ENCODE assay signal across 13 cellular contexts in genomic region chr9:28808042-28808441, GRCh38.
A peak's percentile ranks its signal among the peaks of the same experiment; 100 is the strongest.
DNase-seq lines count a peak whose midpoint lies in the region; ATAC-seq, FAIRE-seq and TF ChIP-seq lines count a peak whose summit lies in the region.
"Had no signal": no experiment of that assay in that cellular context is flagged by ENCODE, and none has a peak within 500 bp of the region (broad histone marks: within the 10 kb centered on the region; RNA-seq: fewer than 3 reads in every experiment).

No MANE protein-coding gene starts in this region.

- FAIRE-seq in A549 (lab: Jason Lieb, UNC) = peak; percentile 67
- FAIRE-seq: G401.6 had no signal

- H2AFZ ChIP-seq in neural progenitor cell (replicated peaks) = no peak overlapping the region

- H3K36me3 Mint-ChIP-seq in neural progenitor cell = no peaks in the 10 kb centered on the region

- H3K27me3 ChIP-seq in neural progenitor cell = no peaks in the 10 kb centered on the region
- H3K27me3 ChIP-seq: body of pancreas, stomach had no signal

- CTCF ChIA-PET in A549 (lab: Yijun Ruan, JAX) = no interaction called here

- peak overlapping the region; percentile 17; the same call in 2 of the 3 replicates for H3K4me2 ChIP-seq in A549
- H3K4me2 ChIP-seq in neural progenitor cell = no peak overlapping the region

- DNase-seq in A549 (ENCODE audit: low read depth in 1 of 2, low spot score in 1 of 2) (peak in 1 of 2 experiments; percentile 17), M059J (ENCODE audit: low read depth) (peak; percentile 48), foreskin melanocyte (peak; percentile 84), SW 1271 (lab: John Stamatoyannopoulos, UW) (no peak), posterior cingulate gyrus (no peak), neural progenitor cell (ENCODE audit: low spot score) (no peak)
- DNase-seq: body of pancreas, midbrain, Right ventricle myocardium superior, stomach had no signal

- H3K36me3 ChIP-seq in neural progenitor cell = no peaks in the 10 kb centered on the region
- H3K36me3 ChIP-seq: stomach had no signal

- no peak for TF ChIP-seq RAD21 in A549 (conservative IDR thresholded peaks at IDR 0.05 in 1 of 2, IDR thresholded peaks at IDR 0.05 in 1 of 2)

- no peak overlapping the region for H3K27ac Mint-ChIP-seq in neural progenitor cell

- H3K9ac ChIP-seq in neural progenitor cell = no peak overlapping the region

- ATAC-seq in A549 (no peak), SK-N-SH treated with all-trans-retinoic acid at 6 μM for 48 hours (peak; percentile 86), HG03135 (IDR thresholded peaks at IDR 0.05; ENCODE audit: unreplicated experiment) (no peak)
- ATAC-seq: body of pancreas had no signal

- TF ChIP-seq POLR2A in A549 (IDR thresholded peaks at IDR 0.05; ENCODE audit: low read length) = no peak

- no peaks in the 10 kb centered on the region for H3K4me1 Mint-ChIP-seq in neural progenitor cell

- H3K27ac ChIP-seq in A549 (no peak overlapping the region), neural progenitor cell (no peak overlapping the region)
- H3K27ac ChIP-seq: body of pancreas, stomach had no signal

- H3K27me3 Mint-ChIP-seq in neural progenitor cell (ENCODE audit: insufficient read depth, low read depth) = no peaks in the 10 kb centered on the region

- no peaks in the 10 kb centered on the region for H3K79me2 ChIP-seq in neural progenitor cell (ENCODE audit: low read depth)

- TF ChIP-seq CTCF in A549 (IDR thresholded peaks at IDR 0.05) = no peak
- no peak for TF ChIP-seq CTCF in neural progenitor cell (IDR thresholded peaks at IDR 0.05)

- peaks cover 18% of the 10 kb centered on the region; the same call in 2 of the 3 replicates for H3K4me1 ChIP-seq in A549
- no peaks in the 10 kb centered on the region for H3K4me1 ChIP-seq in neural progenitor cell
- H3K4me1 ChIP-seq: body of pancreas had no signal

- H3K4me3 ChIP-seq in A549 = no peak overlapping the region
- no peak overlapping the region for H3K4me3 ChIP-seq in neural progenitor cell
- H3K4me3 ChIP-seq: body of pancreas, stomach had no signal

- POLR2A ChIA-PET in A549 (lab: Yijun Ruan, JAX) = interaction anchor here (1.0 kb wide), 1 partner anchor 34 kb away, joined by 3 read pairs; no protein-coding TSS in a partner anchor

- intact Hi-C loops in posterior cingulate gyrus (cut with DNase I) = no loop called here

- H3K4me3 Mint-ChIP-seq in neural progenitor cell = no peak overlapping the region

- H3K9me3 Mint-ChIP-seq in neural progenitor cell = no peaks in the 10 kb centered on the region

- TF ChIP-seq EP300 in A549 (IDR thresholded peaks at IDR 0.05) = no peak

- H3F3A ChIP-seq in neural progenitor cell (ENCODE audit: low read depth) = no peaks in the 10 kb centered on the region

- no peaks in the 10 kb centered on the region for H3K9me3 ChIP-seq in A549
- no peaks in the 10 kb centered on the region for H3K9me3 ChIP-seq in neural progenitor cell (ENCODE audit: low read depth)
- H3K9me3 ChIP-seq: body of pancreas, stomach had no signal

- no peaks in the 10 kb centered on the region for H4K20me1 ChIP-seq in neural progenitor cell (ENCODE audit: low read depth)

TF ChIP-seq in A549, 52 proteins besides CTCF, POLR2A, EP300 and RAD21:
- TF ChIP-seq ZSCAN20 (CRISPR knock-in tag; IDR thresholded peaks at IDR 0.05) (no peak), CEBPB (IDR thresholded peaks at IDR 0.05) (peak; percentile 54 to 60; a peak in 3 of 4 replicates)

TF ChIP-seq in SK-N-SH treated with all-trans-retinoic acid at 6 μM for 48 hours, 23 proteins besides CTCF, POLR2A, EP300 and RAD21 (continues in another document):
- no peak for TF ChIP-seq OSR1 (CRISPR knock-in tag; IDR thresholded peaks at IDR 0.05)
- no peak for TF ChIP-seq ZNF565 (CRISPR knock-in tag; conservative IDR thresholded peaks at IDR 0.05; ENCODE audit: low read depth)
- TF ChIP-seq CREB5 (CRISPR knock-in tag; IDR thresholded peaks at IDR 0.05; ENCODE audit: low read depth) = peak; percentile 98
- TF ChIP-seq ZNF70 (CRISPR knock-in tag; IDR thresholded peaks at IDR 0.05) = no peak
- TF ChIP-seq POU6F1 (CRISPR knock-in tag; IDR thresholded peaks at IDR 0.05; ENCODE audit: borderline replicate concordance, low read depth) = 0 out of 2 replicates have a peak, but pooled peaks have one; percentile 79
- peak; percentile 95; the same call in 1 of the 2 replicates for TF ChIP-seq RARB (CRISPR knock-in tag; IDR thresholded peaks at IDR 0.05)
- TF ChIP-seq ZC3H10 (CRISPR knock-in tag; IDR thresholded peaks at IDR 0.05) = peak; percentile 99
- peak; percentile 97 for TF ChIP-seq TCF4 (CRISPR knock-in tag; IDR thresholded peaks at IDR 0.05; ENCODE audit: borderline replicate concordance)
- peak; percentile 84 for TF ChIP-seq TSHZ2 (CRISPR knock-in tag; IDR thresholded peaks at IDR 0.05)
- peak; percentile 100 for TF ChIP-seq ISL1 (CRISPR knock-in tag; IDR thresholded peaks at IDR 0.05)
- peak; percentile 99 for TF ChIP-seq CSRNP3 (CRISPR knock-in tag; IDR thresholded peaks at IDR 0.05)
- TF ChIP-seq PPARA (CRISPR knock-in tag; IDR thresholded peaks at IDR 0.05; ENCODE audit: borderline replicate concordance) = no peak
- TF ChIP-seq ESRRG (CRISPR knock-in tag; IDR thresholded peaks at IDR 0.05) = peak; percentile 96
- TF ChIP-seq ZNF8 (CRISPR knock-in tag; IDR thresholded peaks at IDR 0.05) = peak; percentile 54; the same call in 1 of the 2 replicates
- TF ChIP-seq TOX (CRISPR knock-in tag; IDR thresholded peaks at IDR 0.05; ENCODE audit: borderline replicate concordance) = peak; percentile 99

Comparison
In these comparisons a context has a peak if more than half of its experiments do, and no peak if none do; other contexts are left out.
1. DNase-seq: peak in M059J (single experiment) and foreskin melanocyte (single experiment); none in SW 1271 (0 of 2), posterior cingulate gyrus (0 of 10) and neural progenitor cell (single experiment).
2. Of the 1 proteins assayed by ChIP-seq in both A549 and SK-N-SH treated with all-trans-retinoic acid at 6 μM for 48 hours: peak only in A549: none; only in SK-N-SH treated with all-trans-retinoic acid at 6 μM for 48 hours: RARB; in both: none; in neither: 0.